In genomic region chr19:18278521-18279265, GRCh38 we compare ENCODE assay signal across 6 cellular contexts. TPM values are rescaled to one million over a fixed set of nuclear protein-coding genes. Genes with fewer than 3 reads are reported as not detected.
DNase-seq lines count a peak whose midpoint lies in the region; ATAC-seq, FAIRE-seq and TF ChIP-seq lines count a peak whose summit lies in the region.

No MANE protein-coding gene starts in this region.

- no peaks in the 10 kb centered on the region for H3K9me3 ChIP-seq in pancreas

- H3K4me1 ChIP-seq in pancreas = peaks cover 13 to 55% (median 36%) of the 10 kb centered on the region in 3 donors

- peaks cover 15% of the 10 kb centered on the region for H3K36me3 Mint-ChIP-seq in chondrocyte (ENCODE audit: low read depth)

- TF ChIP-seq CTCF in chondrocyte (IDR thresholded peaks at IDR 0.05) (peak; percentile 71), pancreas (IDR thresholded peaks at IDR 0.05) (no peak)

- ATAC-seq in pancreas (no peak), HG03378 (IDR thresholded peaks at IDR 0.05; ENCODE audit: unreplicated experiment) (no peak), GM19324 (IDR thresholded peaks at IDR 0.05; ENCODE audit: low FRiP score, unreplicated experiment) (no peak)

- peak overlapping the region; percentile 97 to 100 (median 100) for H3K27ac ChIP-seq in pancreas

- H3K4me3 Mint-ChIP-seq in chondrocyte (ENCODE audit: unreplicated experiment) = peak overlapping the region; percentile 91

- no peaks in the 10 kb centered on the region for H3K27me3 ChIP-seq in pancreas

- DNase-seq in activated effector memory CD4-positive, alpha-beta T cell treated with anti-CD3 and anti-CD28 coated beads, Interleukin-2, amount 50 U/mL, for 16 hours = peak; percentile 83
- no peak for DNase-seq in activated effector memory CD4-positive, alpha-beta T cell treated with Interleukin-2 at 50 U/mL for 16 hours
- DNase-seq in chondrocyte (ENCODE audit: low spot score) (no peak), pancreas (peak in 2 of 6 donors; percentile 50 to 51)

- no peaks in the 10 kb centered on the region for H3K27me3 Mint-ChIP-seq in chondrocyte (ENCODE audit: low read depth)

- peak overlapping the region; percentile 43 to 97 (median 80) for H3K4me3 ChIP-seq in pancreas

- peak overlapping the region; percentile 97 for H3K27ac Mint-ChIP-seq in chondrocyte (ENCODE audit: unreplicated experiment)

- peaks cover 2 to 18% (median 2%) of the 10 kb centered on the region in 3 donors for H3K36me3 ChIP-seq in pancreas

- 44 to 62% methylated on average over 10 of the region's 10 CpGs for WGBS in pancreas, 2 donors

- peaks cover 52% of the 10 kb centered on the region for H3K4me1 Mint-ChIP-seq in chondrocyte (ENCODE audit: low read depth)

- no peak for FAIRE-seq in pancreas (lab: Jason Lieb, UNC)

- intact Hi-C loops in pancreas (cut with DNase I) = loop anchor here in 2 of 3 donors (5.0 kb wide), 1 partner anchor 49 kb away; no protein-coding TSS in a partner anchor

- no peaks in the 10 kb centered on the region for H3K9me3 Mint-ChIP-seq in chondrocyte (ENCODE audit: low read depth)

RNA-seq across cellular contexts. Expression of gene JUND, which starts 2.7 kb away (rescaled TPM):
- total RNA-seq in chondrocyte = 129 to 181 TPM (median 176 TPM) in 3 replicates
- total RNA-seq in pancreas = 100 to 1,000 TPM in 5 of 6 donors, 10 to 100 TPM in 1; 86.8 to 181 (median 137) TPM
- polyA plus RNA-seq in pancreas = 100 to 1,000 TPM; 111 to 128 TPM

RNA-seq across cellular contexts. Expression of gene IQCN, which starts 4.4 kb away (rescaled TPM):
- 1.6 to 4.0 TPM (median 2.4 TPM) in 3 replicates for total RNA-seq in chondrocyte
- 1 to 10 TPM; 1.0 to 5.6 (median 1.6) TPM for total RNA-seq in pancreas
- 10 to 100 TPM; 14.7 to 25.3 TPM for polyA plus RNA-seq in pancreas

RNA-seq across cellular contexts. Expression of gene LSM4, which starts 44.2 kb away (rescaled TPM):
- total RNA-seq in chondrocyte (68.1 to 84.8 TPM (median 73.0 TPM) in 3 replicates), pancreas (10 to 100 TPM; 16.5 to 39.0 (median 33.4) TPM)
- 10 to 100 TPM; 65.9 to 67.9 TPM for polyA plus RNA-seq in pancreas

RNA-seq across cellular contexts. Expression of gene PDE4C, which starts 52.5 kb away (rescaled TPM):
- total RNA-seq in chondrocyte (2.9 to 3.4 TPM in 2 of 3 replicates, not detected in the other), pancreas (under 1 TPM in 5 of 6 donors, not detected in 1; 0.12 to 0.59 (median 0.37) TPM)
- polyA plus RNA-seq in pancreas = 1 to 10 TPM in 1 of 2 donors, under 1 TPM in 1; 0.16 to 1.3 TPM
